1 cellular context compared by ENCODE assay signal in the genomic region with DNA sequence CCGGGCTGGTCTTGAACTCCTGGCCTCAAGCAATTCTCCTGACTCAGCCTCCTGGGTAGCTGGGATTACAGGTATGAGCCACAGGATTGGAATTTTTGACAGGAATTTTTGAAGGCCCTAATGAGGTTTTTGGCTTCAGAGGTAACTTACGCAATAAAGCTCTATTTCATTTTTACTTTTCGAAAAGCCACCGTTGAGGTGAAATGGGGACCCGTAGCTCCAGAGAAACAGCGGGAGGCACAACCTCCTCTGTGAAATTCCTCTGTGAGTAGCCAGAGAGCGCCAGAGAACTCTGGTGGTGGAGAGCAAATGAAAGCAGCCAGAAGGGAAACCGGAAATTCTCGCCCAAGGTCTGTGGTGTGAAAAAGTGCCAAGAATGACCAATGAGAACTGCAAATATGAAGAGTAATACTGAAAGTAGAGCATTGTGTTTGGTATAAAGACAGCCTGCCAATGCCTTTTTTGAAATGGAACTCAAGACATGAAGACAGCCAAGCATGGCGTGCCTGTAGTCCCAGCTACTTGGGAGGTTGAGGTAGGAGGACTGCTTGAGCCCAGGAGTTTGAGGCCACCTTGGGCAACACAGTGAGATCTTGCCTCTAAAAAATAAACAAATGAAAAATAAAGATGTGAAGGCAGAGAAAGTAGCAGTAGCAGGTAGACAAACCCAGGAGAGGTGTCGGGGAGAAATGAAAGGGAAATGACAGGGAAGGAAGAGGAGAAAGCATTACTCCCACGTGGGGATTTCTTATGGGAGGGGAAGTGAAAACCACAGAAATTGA.
TF ChIP-seq lines count a peak whose summit lies in the region.

No MANE protein-coding gene starts in this region.

TF ChIP-seq in GM12878, 131 proteins besides CTCF, POLR2A, EP300 and RAD21 (continued from another document and continues in another):
- TF ChIP-seq, protein P1, sequence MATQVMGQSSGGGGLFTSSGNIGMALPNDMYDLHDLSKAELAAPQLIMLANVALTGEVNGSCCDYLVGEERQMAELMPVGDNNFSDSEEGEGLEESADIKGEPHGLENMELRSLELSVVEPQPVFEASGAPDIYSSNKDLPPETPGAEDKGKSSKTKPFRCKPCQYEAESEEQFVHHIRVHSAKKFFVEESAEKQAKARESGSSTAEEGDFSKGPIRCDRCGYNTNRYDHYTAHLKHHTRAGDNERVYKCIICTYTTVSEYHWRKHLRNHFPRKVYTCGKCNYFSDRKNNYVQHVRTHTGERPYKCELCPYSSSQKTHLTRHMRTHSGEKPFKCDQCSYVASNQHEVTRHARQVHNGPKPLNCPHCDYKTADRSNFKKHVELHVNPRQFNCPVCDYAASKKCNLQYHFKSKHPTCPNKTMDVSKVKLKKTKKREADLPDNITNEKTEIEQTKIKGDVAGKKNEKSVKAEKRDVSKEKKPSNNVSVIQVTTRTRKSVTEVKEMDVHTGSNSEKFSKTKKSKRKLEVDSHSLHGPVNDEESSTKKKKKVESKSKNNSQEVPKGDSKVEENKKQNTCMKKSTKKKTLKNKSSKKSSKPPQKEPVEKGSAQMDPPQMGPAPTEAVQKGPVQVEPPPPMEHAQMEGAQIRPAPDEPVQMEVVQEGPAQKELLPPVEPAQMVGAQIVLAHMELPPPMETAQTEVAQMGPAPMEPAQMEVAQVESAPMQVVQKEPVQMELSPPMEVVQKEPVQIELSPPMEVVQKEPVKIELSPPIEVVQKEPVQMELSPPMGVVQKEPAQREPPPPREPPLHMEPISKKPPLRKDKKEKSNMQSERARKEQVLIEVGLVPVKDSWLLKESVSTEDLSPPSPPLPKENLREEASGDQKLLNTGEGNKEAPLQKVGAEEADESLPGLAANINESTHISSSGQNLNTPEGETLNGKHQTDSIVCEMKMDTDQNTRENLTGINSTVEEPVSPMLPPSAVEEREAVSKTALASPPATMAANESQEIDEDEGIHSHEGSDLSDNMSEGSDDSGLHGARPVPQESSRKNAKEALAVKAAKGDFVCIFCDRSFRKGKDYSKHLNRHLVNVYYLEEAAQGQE (IDR thresholded peaks at IDR 0.05; ENCODE audit: low read depth, low read length) = no peak
- TF ChIP-seq TARDBP (IDR thresholded peaks at IDR 0.05; ENCODE audit: borderline replicate concordance) (no peak; the same call in 1 of the 2 replicates), NFYA (IDR thresholded peaks at IDR 0.05; ENCODE audit: borderline replicate concordance, low read depth, low read length) (no peak), ATF7 (IDR thresholded peaks at IDR 0.05; ENCODE audit: low read depth) (peak; percentile 91), GATAD2B (conservative IDR thresholded peaks at IDR 0.05; ENCODE audit: low read depth) (peak; percentile 60; the same call in 1 of the 2 replicates), CBX5 (IDR thresholded peaks at IDR 0.05; ENCODE audit: low read depth) (peak; percentile 87; the same call in 1 of the 2 replicates), HSF1 (IDR thresholded peaks at IDR 0.05; ENCODE audit: low read depth, low read length) (no peak), PKNOX1 (IDR thresholded peaks at IDR 0.05) (peak; percentile 64), ZZZ3 (IDR thresholded peaks at IDR 0.05; ENCODE audit: control insufficient read depth, insufficient read length, low read depth) (no peak), ZNF24 (IDR thresholded peaks at IDR 0.05) (peak; percentile 76), NFXL1 (IDR thresholded peaks at IDR 0.05; ENCODE audit: borderline replicate concordance) (no peak), RUNX3 (IDR thresholded peaks at IDR 0.05; ENCODE audit: low read length) (peak; percentile 88), CREM (IDR thresholded peaks at IDR 0.05; ENCODE audit: low read depth) (peak; percentile 48; the same call in 1 of the 2 replicates), FOS (IDR thresholded peaks at IDR 0.05; ENCODE audit: borderline replicate concordance, extremely low read depth, insufficient read length) (no peak), MEF2A (IDR thresholded peaks at IDR 0.05; ENCODE audit: insufficient read depth, low read depth, low read length) (peak; percentile 91), RBBP5 (conservative IDR thresholded peaks at IDR 0.05) (no peak), RB1 (IDR thresholded peaks at IDR 0.05; ENCODE audit: borderline replicate concordance) (0 out of 2 replicates have a peak, but pooled peaks have one; percentile 23), SIX5 (IDR thresholded peaks at IDR 0.05; ENCODE audit: low read depth, low read length, severe bottlenecking) (no peak), POLR2AphosphoS5 (IDR thresholded peaks at IDR 0.05; ENCODE audit: low read length) (peak; percentile 73), E2F4 (IDR thresholded peaks at IDR 0.05; ENCODE audit: low read depth, low read length) (0 out of 2 replicates have a peak, but pooled peaks have one; percentile 53), LARP7 (IDR thresholded peaks at IDR 0.05) (0 out of 2 replicates have a peak, but pooled peaks have one; percentile 19), SMARCA5 (IDR thresholded peaks at IDR 0.05) (peak; percentile 89), NRF1 (conservative IDR thresholded peaks at IDR 0.05; ENCODE audit: low read depth, low read length) (no peak)
- TF ChIP-seq, protein P2, sequence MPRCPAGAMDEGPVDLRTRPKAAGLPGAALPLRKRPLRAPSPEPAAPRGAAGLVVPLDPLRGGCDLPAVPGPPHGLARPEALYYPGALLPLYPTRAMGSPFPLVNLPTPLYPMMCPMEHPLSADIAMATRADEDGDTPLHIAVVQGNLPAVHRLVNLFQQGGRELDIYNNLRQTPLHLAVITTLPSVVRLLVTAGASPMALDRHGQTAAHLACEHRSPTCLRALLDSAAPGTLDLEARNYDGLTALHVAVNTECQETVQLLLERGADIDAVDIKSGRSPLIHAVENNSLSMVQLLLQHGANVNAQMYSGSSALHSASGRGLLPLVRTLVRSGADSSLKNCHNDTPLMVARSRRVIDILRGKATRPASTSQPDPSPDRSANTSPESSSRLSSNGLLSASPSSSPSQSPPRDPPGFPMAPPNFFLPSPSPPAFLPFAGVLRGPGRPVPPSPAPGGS (IDR thresholded peaks at IDR 0.05; ENCODE audit: borderline replicate concordance, insufficient read depth, low read depth, low read length, poor library complexity, severe bottlenecking) = peak; percentile 77
- TF ChIP-seq, protein P3, sequence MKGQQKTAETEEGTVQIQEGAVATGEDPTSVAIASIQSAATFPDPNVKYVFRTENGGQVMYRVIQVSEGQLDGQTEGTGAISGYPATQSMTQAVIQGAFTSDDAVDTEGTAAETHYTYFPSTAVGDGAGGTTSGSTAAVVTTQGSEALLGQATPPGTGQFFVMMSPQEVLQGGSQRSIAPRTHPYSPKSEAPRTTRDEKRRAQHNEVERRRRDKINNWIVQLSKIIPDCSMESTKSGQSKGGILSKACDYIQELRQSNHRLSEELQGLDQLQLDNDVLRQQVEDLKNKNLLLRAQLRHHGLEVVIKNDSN (IDR thresholded peaks at IDR 0.05; ENCODE audit: borderline replicate concordance, extremely low read length, insufficient read depth, low read depth, low read length) = no peak
- TF ChIP-seq, protein P4, sequence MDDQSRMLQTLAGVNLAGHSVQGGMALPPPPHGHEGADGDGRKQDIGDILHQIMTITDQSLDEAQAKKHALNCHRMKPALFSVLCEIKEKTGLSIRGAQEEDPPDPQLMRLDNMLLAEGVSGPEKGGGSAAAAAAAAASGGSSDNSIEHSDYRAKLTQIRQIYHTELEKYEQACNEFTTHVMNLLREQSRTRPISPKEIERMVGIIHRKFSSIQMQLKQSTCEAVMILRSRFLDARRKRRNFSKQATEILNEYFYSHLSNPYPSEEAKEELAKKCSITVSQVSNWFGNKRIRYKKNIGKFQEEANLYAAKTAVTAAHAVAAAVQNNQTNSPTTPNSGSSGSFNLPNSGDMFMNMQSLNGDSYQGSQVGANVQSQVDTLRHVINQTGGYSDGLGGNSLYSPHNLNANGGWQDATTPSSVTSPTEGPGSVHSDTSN (IDR thresholded peaks at IDR 0.05; ENCODE audit: insufficient replicate concordance, low read depth, low read length) = peak; percentile 66
- TF ChIP-seq, protein P5, sequence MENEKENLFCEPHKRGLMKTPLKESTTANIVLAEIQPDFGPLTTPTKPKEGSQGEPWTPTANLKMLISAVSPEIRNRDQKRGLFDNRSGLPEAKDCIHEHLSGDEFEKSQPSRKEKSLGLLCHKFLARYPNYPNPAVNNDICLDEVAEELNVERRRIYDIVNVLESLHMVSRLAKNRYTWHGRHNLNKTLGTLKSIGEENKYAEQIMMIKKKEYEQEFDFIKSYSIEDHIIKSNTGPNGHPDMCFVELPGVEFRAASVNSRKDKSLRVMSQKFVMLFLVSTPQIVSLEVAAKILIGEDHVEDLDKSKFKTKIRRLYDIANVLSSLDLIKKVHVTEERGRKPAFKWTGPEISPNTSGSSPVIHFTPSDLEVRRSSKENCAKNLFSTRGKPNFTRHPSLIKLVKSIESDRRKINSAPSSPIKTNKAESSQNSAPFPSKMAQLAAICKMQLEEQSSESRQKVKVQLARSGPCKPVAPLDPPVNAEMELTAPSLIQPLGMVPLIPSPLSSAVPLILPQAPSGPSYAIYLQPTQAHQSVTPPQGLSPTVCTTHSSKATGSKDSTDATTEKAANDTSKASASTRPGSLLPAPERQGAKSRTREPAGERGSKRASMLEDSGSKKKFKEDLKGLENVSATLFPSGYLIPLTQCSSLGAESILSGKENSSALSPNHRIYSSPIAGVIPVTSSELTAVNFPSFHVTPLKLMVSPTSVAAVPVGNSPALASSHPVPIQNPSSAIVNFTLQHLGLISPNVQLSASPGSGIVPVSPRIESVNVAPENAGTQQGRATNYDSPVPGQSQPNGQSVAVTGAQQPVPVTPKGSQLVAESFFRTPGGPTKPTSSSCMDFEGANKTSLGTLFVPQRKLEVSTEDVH (IDR thresholded peaks at IDR 0.05; ENCODE audit: low read depth, partially characterized antibody) = no peak
- TF ChIP-seq, protein P6, sequence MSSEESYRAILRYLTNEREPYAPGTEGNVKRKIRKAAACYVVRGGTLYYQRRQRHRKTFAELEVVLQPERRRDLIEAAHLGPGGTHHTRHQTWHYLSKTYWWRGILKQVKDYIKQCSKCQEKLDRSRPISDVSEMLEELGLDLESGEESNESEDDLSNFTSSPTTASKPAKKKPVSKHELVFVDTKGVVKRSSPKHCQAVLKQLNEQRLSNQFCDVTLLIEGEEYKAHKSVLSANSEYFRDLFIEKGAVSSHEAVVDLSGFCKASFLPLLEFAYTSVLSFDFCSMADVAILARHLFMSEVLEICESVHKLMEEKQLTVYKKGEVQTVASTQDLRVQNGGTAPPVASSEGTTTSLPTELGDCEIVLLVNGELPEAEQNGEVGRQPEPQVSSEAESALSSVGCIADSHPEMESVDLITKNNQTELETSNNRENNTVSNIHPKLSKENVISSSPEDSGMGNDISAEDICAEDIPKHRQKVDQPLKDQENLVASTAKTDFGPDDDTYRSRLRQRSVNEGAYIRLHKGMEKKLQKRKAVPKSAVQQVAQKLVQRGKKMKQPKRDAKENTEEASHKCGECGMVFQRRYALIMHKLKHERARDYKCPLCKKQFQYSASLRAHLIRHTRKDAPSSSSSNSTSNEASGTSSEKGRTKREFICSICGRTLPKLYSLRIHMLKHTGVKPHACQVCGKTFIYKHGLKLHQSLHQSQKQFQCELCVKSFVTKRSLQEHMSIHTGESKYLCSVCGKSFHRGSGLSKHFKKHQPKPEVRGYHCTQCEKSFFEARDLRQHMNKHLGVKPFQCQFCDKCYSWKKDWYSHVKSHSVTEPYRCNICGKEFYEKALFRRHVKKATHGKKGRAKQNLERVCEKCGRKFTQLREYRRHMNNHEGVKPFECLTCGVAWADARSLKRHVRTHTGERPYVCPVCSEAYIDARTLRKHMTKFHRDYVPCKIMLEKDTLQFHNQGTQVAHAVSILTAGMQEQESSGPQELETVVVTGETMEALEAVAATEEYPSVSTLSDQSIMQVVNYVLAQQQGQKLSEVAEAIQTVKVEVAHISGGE (CRISPR knock-in tag; IDR thresholded peaks at IDR 0.05) = no peak
- TF ChIP-seq, protein P7, sequence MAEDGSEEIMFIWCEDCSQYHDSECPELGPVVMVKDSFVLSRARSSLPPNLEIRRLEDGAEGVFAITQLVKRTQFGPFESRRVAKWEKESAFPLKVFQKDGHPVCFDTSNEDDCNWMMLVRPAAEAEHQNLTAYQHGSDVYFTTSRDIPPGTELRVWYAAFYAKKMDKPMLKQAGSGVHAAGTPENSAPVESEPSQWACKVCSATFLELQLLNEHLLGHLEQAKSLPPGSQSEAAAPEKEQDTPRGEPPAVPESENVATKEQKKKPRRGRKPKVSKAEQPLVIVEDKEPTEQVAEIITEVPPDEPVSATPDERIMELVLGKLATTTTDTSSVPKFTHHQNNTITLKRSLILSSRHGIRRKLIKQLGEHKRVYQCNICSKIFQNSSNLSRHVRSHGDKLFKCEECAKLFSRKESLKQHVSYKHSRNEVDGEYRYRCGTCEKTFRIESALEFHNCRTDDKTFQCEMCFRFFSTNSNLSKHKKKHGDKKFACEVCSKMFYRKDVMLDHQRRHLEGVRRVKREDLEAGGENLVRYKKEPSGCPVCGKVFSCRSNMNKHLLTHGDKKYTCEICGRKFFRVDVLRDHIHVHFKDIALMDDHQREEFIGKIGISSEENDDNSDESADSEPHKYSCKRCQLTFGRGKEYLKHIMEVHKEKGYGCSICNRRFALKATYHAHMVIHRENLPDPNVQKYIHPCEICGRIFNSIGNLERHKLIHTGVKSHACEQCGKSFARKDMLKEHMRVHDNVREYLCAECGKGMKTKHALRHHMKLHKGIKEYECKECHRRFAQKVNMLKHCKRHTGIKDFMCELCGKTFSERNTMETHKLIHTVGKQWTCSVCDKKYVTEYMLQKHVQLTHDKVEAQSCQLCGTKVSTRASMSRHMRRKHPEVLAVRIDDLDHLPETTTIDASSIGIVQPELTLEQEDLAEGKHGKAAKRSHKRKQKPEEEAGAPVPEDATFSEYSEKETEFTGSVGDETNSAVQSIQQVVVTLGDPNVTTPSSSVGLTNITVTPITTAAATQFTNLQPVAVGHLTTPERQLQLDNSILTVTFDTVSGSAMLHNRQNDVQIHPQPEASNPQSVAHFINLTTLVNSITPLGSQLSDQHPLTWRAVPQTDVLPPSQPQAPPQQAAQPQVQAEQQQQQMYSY (CRISPR knock-in tag; IDR thresholded peaks at IDR 0.05) = no peak
